In the genomic region with DNA sequence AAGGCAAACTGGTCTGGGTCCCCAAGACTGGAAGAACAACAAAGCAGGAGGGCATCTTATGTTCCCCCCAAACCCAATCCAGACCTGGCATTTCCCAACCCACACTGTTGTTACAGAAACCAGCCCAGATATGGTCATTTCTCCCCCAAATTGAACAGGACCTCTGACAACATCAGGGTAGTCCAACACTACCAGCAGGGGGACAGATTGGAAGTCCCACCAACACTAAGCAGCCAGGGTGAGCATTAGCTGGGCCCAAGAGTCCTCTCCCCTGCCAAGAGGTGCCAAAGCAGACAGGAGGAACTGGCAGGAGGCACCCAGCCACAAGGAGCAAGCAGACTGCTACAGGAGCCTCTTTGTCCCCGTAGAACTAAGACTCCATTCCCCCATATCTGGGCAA, we compare ENCODE assay signal across 33 cellular contexts.
"Had no signal": no experiment of that assay in that cellular context is flagged by ENCODE, and none has a peak within 500 bp of the region (broad histone marks: within the 10 kb centered on the region; RNA-seq: fewer than 3 reads in every experiment).

No MANE protein-coding gene starts in this region.

- ATAC-seq: activated CD4-positive, alpha-beta T cell treated with anti-CD3 and anti-CD28 coated beads for 36 hours; activated CD8-positive, alpha-beta memory T cell treated with anti-CD3 and anti-CD28 coated beads, Interleukin-2, amount 10 ng/mL, durations not matched to agents 7 days and 5 days; activated CD8-positive, alpha-beta T cell treated with anti-CD3 and anti-CD28 coated beads, Interleukin-2, amount 10 ng/mL, durations not matched to agents 7 days and 5 days; activated naive CD8-positive, alpha-beta T cell treated with anti-CD3 and anti-CD28 coated beads, Interleukin-2, amount 50 U/mL, for 24 hours; effector memory CD8-positive, alpha-beta T cell; gastrocnemius medialis; heart left ventricle had no signal

- H3K9me3 ChIP-seq: adrenal gland, esophagus squamous epithelium, gastrocnemius medialis, heart left ventricle had no signal

- H3K27me3 ChIP-seq: adrenal gland, gastrocnemius medialis had no signal

- H3K4me3 ChIP-seq: adrenal gland, coronary artery, dorsolateral prefrontal cortex, esophagus squamous epithelium, gastrocnemius medialis, heart left ventricle had no signal

- H3K4me1 ChIP-seq: adrenal gland, esophagus squamous epithelium, gastrocnemius medialis, heart left ventricle had no signal

- DNase-seq: activated CD4-positive, alpha-beta memory T cell treated with anti-CD3 and anti-CD28 coated beads for 36 hours; activated CD4-positive, alpha-beta T cell treated with anti-CD3 and anti-CD28 coated beads for 36 hours; activated CD4-positive, alpha-beta T cell treated with anti-CD3 and anti-CD28 coated beads, Interleukin-2, amount 10 ng/mL, durations not matched to agents 24 days and 14 days; activated CD4-positive, CD25-positive, alpha-beta regulatory T cell; activated CD4-positive, CD25-positive, alpha-beta regulatory T cell treated with anti-CD3 and anti-CD28 coated beads, Interleukin-2, amount 50 U/mL, for 72 hours; activated CD8-positive, alpha-beta memory T cell treated with anti-CD3 and anti-CD28 coated beads, Interleukin-2, amount 10 ng/mL, durations not matched to agents 7 days and 5 days; activated CD8-positive, alpha-beta memory T cell treated with anti-CD3 and anti-CD28 coated beads, Interleukin-2, amount 50 U/mL, for 4 hours; activated CD8-positive, alpha-beta T cell treated with anti-CD3 and anti-CD28 coated beads, Interleukin-2, amount 10 ng/mL, durations not matched to agents 7 days and 5 days; activated effector memory CD4-positive, alpha-beta T cell treated with anti-CD3 and anti-CD28 coated beads, Interleukin-2, amount 50 U/mL, for 16 hours; activated naive CD4-positive, alpha-beta T cell treated with anti-CD3 and anti-CD28 coated beads for 36 hours; activated naive CD8-positive, alpha-beta T cell treated with anti-CD3 and anti-CD28 coated beads for 36 hours; activated naive CD8-positive, alpha-beta T cell treated with anti-CD3 and anti-CD28 coated beads, Interleukin-2, amount 50 U/mL, for 24 hours; activated T-cell treated with anti-CD3 and anti-CD28 coated beads, Interleukin-2, amount 50 U/mL, for 1 hour; activated T-cell treated with anti-CD3 and anti-CD28 coated beads, Interleukin-2, amount 50 U/mL, for 48 hours; adrenal gland; amygdala; aorta; dorsolateral prefrontal cortex; effector memory CD8-positive, alpha-beta T cell; esophagus squamous epithelium; gastrocnemius medialis; glutamatergic neuron; heart left ventricle; hypothalamus; T-helper 2 cell had no signal

- H3K27ac ChIP-seq: adrenal gland, coronary artery, dorsolateral prefrontal cortex, epithelial cell of prostate, esophagus squamous epithelium, gastrocnemius medialis, heart left ventricle had no signal

- H3K36me3 ChIP-seq: adrenal gland, esophagus squamous epithelium, gastrocnemius medialis, heart left ventricle had no signal

- H3K4me3 Mint-ChIP-seq: activated CD4-positive, alpha-beta memory T cell treated with anti-CD3 and anti-CD28 coated beads for 36 hours; activated CD4-positive, alpha-beta T cell treated with anti-CD3 and anti-CD28 coated beads for 36 hours; activated CD4-positive, alpha-beta T cell treated with anti-CD3 and anti-CD28 coated beads, Interleukin-2, amount 10 ng/mL, durations not matched to agents 24 days and 14 days; activated CD8-positive, alpha-beta memory T cell treated with anti-CD3 and anti-CD28 coated beads, Interleukin-2, amount 10 ng/mL, durations not matched to agents 7 days and 5 days; activated CD8-positive, alpha-beta T cell treated with anti-CD3 and anti-CD28 coated beads, Interleukin-2, amount 10 ng/mL, durations not matched to agents 7 days and 5 days; activated naive CD4-positive, alpha-beta T cell treated with anti-CD3 and anti-CD28 coated beads for 36 hours; activated naive CD4-positive, alpha-beta T cell treated with anti-CD3 and anti-CD28 coated beads, Interleukin-2, amount 50 U/mL, for 24 hours; activated naive CD8-positive, alpha-beta T cell treated with anti-CD3 and anti-CD28 coated beads for 36 hours; activated naive CD8-positive, alpha-beta T cell treated with anti-CD3 and anti-CD28 coated beads, Interleukin-2, amount 50 U/mL, for 24 hours; activated T-helper 1 cell treated with anti-CD3 and anti-CD28 coated beads, Interleukin-12 subunit alpha, Interleukin-12 subunit beta, Interleukin-2, Interleukin-4 antibody, amounts not matched to agents 30 ng/mL and 10 ng/mL and 1 ng/mL, durations not matched to agents 14 hours and 24 hours and 36 hours; brain; central memory CD8-positive, alpha-beta T cell; dendritic cell treated with granulocyte-macrophage colony-stimulating factor and Interleukin-4, amounts not matched to agents 40 ng/mL and 50 ng/mL, for 4 days; effector memory CD8-positive, alpha-beta T cell had no signal

- H3K4me1 Mint-ChIP-seq: activated naive CD4-positive, alpha-beta T cell treated with anti-CD3 and anti-CD28 coated beads, Interleukin-2, amount 50 U/mL, for 24 hours; activated naive CD8-positive, alpha-beta T cell treated with anti-CD3 and anti-CD28 coated beads for 36 hours; activated naive CD8-positive, alpha-beta T cell treated with anti-CD3 and anti-CD28 coated beads, Interleukin-2, amount 50 U/mL, for 24 hours; brain; central memory CD8-positive, alpha-beta T cell had no signal

- H3K36me3 Mint-ChIP-seq: activated CD4-positive, alpha-beta memory T cell treated with anti-CD3 and anti-CD28 coated beads for 36 hours; activated CD8-positive, alpha-beta memory T cell treated with anti-CD3 and anti-CD28 coated beads, Interleukin-2, amount 10 ng/mL, durations not matched to agents 7 days and 5 days; activated naive CD4-positive, alpha-beta T cell treated with anti-CD3 and anti-CD28 coated beads, Interleukin-2, amount 50 U/mL, for 24 hours; activated naive CD8-positive, alpha-beta T cell treated with anti-CD3 and anti-CD28 coated beads for 36 hours; brain had no signal

- H3K9me3 Mint-ChIP-seq: activated CD4-positive, alpha-beta memory T cell treated with anti-CD3 and anti-CD28 coated beads for 36 hours; activated CD4-positive, alpha-beta T cell treated with anti-CD3 and anti-CD28 coated beads, Interleukin-2, amount 10 ng/mL, durations not matched to agents 24 days and 14 days; activated naive CD4-positive, alpha-beta T cell treated with anti-CD3 and anti-CD28 coated beads for 36 hours; activated naive CD4-positive, alpha-beta T cell treated with anti-CD3 and anti-CD28 coated beads, Interleukin-2, amount 50 U/mL, for 24 hours; activated naive CD8-positive, alpha-beta T cell treated with anti-CD3 and anti-CD28 coated beads for 36 hours; activated naive CD8-positive, alpha-beta T cell treated with anti-CD3 and anti-CD28 coated beads, Interleukin-2, amount 50 U/mL, for 24 hours; activated T-helper 1 cell treated with anti-CD3 and anti-CD28 coated beads, Interleukin-12 subunit alpha, Interleukin-12 subunit beta, Interleukin-2, Interleukin-4 antibody, amounts not matched to agents 30 ng/mL and 10 ng/mL and 1 ng/mL, durations not matched to agents 14 hours and 24 hours and 36 hours; activated T-helper 2 cell treated with anti-CD3 and anti-CD28 coated beads, Interferon-gamma antibody, Interleukin-2, Interleukin-4, amounts not matched to agents 10 μg/mL and 5 μg/mL and 100 μg/mL, durations not matched to agents 14 hours and 24 hours and 36 hours; central memory CD8-positive, alpha-beta T cell; dendritic cell treated with granulocyte-macrophage colony-stimulating factor and Interleukin-4, amounts not matched to agents 40 ng/mL and 50 ng/mL, for 4 days; effector memory CD8-positive, alpha-beta T cell had no signal

- H3K27ac Mint-ChIP-seq: activated CD4-positive, alpha-beta memory T cell treated with anti-CD3 and anti-CD28 coated beads for 36 hours; activated CD4-positive, alpha-beta T cell treated with anti-CD3 and anti-CD28 coated beads for 36 hours; activated CD4-positive, alpha-beta T cell treated with anti-CD3 and anti-CD28 coated beads, Interleukin-2, amount 10 ng/mL, durations not matched to agents 24 days and 14 days; activated CD8-positive, alpha-beta memory T cell treated with anti-CD3 and anti-CD28 coated beads, Interleukin-2, amount 10 ng/mL, durations not matched to agents 7 days and 5 days; activated CD8-positive, alpha-beta T cell treated with anti-CD3 and anti-CD28 coated beads, Interleukin-2, amount 10 ng/mL, durations not matched to agents 7 days and 5 days; activated naive CD4-positive, alpha-beta T cell treated with anti-CD3 and anti-CD28 coated beads for 36 hours; activated naive CD4-positive, alpha-beta T cell treated with anti-CD3 and anti-CD28 coated beads, Interleukin-2, amount 50 U/mL, for 24 hours; activated naive CD8-positive, alpha-beta T cell treated with anti-CD3 and anti-CD28 coated beads for 36 hours; activated naive CD8-positive, alpha-beta T cell treated with anti-CD3 and anti-CD28 coated beads, Interleukin-2, amount 50 U/mL, for 24 hours; activated T-helper 1 cell treated with anti-CD3 and anti-CD28 coated beads, Interleukin-12 subunit alpha, Interleukin-12 subunit beta, Interleukin-2, Interleukin-4 antibody, amounts not matched to agents 30 ng/mL and 10 ng/mL and 1 ng/mL, durations not matched to agents 14 hours and 24 hours and 36 hours; activated T-helper 2 cell treated with anti-CD3 and anti-CD28 coated beads, Interferon-gamma antibody, Interleukin-2, Interleukin-4, amounts not matched to agents 10 μg/mL and 5 μg/mL and 100 μg/mL, durations not matched to agents 14 hours and 24 hours and 36 hours; brain; dendritic cell treated with granulocyte-macrophage colony-stimulating factor and Interleukin-4, amounts not matched to agents 40 ng/mL and 50 ng/mL, for 4 days had no signal
